In the genomic region with DNA sequence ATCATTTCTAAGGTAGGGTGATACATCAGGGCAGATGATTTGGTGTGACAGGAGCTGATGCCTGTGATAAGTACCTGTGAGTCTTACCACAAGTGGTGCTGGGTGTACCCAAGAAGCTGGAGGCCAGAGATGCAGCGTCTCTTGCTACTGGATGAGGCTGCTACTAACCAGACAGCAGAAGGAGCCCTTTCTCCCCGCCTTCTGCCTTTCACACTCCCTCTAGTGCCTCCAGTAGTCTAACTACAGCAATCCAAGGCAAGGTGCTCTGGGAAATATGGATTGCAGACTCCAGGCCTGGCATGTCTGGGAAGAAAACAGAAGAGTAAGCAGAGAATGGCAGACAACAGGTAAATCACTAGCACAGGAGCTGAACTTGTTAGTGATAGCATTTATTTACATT, we compare ENCODE assay signal across 1 cellular context.
TF ChIP-seq lines count a peak whose summit lies in the region.

No MANE protein-coding gene starts in this region.

TF ChIP-seq in GM23338, 12 proteins besides CTCF, POLR2A, EP300 and RAD21 (continued from another document):
- TF ChIP-seq ZNF462 (CRISPR knock-in tag; IDR thresholded peaks at IDR 0.05) (no peak), JUNB (IDR thresholded peaks at IDR 0.05; ENCODE audit: unreplicated experiment) (no peak), EZH2phosphoT487 (IDR thresholded peaks at IDR 0.05; ENCODE audit: unreplicated experiment) (no peak), ZNF114 (CRISPR knock-in tag; IDR thresholded peaks at IDR 0.05) (no peak)
- TF ChIP-seq, protein P1, sequence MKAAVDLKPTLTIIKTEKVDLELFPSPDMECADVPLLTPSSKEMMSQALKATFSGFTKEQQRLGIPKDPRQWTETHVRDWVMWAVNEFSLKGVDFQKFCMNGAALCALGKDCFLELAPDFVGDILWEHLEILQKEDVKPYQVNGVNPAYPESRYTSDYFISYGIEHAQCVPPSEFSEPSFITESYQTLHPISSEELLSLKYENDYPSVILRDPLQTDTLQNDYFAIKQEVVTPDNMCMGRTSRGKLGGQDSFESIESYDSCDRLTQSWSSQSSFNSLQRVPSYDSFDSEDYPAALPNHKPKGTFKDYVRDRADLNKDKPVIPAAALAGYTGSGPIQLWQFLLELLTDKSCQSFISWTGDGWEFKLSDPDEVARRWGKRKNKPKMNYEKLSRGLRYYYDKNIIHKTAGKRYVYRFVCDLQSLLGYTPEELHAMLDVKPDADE (IDR thresholded peaks at IDR 0.05): no peak
TF ChIP-seq in GM23338: peak in this region for 0.
